Comparison of ENCODE assay signal across 14 cellular contexts in genomic region chr9:69078069-69078468, GRCh38.
"Had no signal": no experiment of that assay in that cellular context is flagged by ENCODE, and none has a peak within 500 bp of the region (broad histone marks: within the 10 kb centered on the region; RNA-seq: fewer than 3 reads in every experiment).

No MANE protein-coding gene starts in this region.

- H3K4me1 Mint-ChIP-seq: memory B cell; stimulated activated effector memory CD8-positive, alpha-beta T cell treated with anti-CD3 and anti-CD28 coated beads, Interleukin-12 subunit alpha, Interleukin-12 subunit beta, amount 100 ng/mL, for 72 hours had no signal

- DNase-seq: activated CD4-positive, alpha-beta memory T cell treated with anti-CD3 and anti-CD28 coated beads for 36 hours; activated CD8-positive, alpha-beta memory T cell treated with anti-CD3 and anti-CD28 coated beads, Interleukin-2, amount 50 U/mL, for 48 hours; cerebellar nuclear complex; left colon; pancreas; small intestine; SW 1271; upper lobe of left lung had no signal

- H3K36me3 ChIP-seq: adrenal gland, pancreas, SJSA1, upper lobe of left lung had no signal

- H3K4me3 Mint-ChIP-seq: activated CD4-positive, alpha-beta memory T cell treated with anti-CD3 and anti-CD28 coated beads for 36 hours; memory B cell; stimulated activated effector memory CD8-positive, alpha-beta T cell treated with anti-CD3 and anti-CD28 coated beads, Interleukin-12 subunit alpha, Interleukin-12 subunit beta, amount 100 ng/mL, for 72 hours; T-helper 2 cell treated with Interferon-gamma antibody and Interleukin-4, amounts not matched to agents 5 μg/mL and 100 μg/mL, for 36 hours had no signal

- H3K9me3 ChIP-seq: adrenal gland, body of pancreas, pancreas, SJSA1, upper lobe of left lung had no signal

- H3K27ac Mint-ChIP-seq: activated CD4-positive, alpha-beta memory T cell treated with anti-CD3 and anti-CD28 coated beads for 36 hours; memory B cell; stimulated activated effector memory CD8-positive, alpha-beta T cell treated with anti-CD3 and anti-CD28 coated beads, Interleukin-12 subunit alpha, Interleukin-12 subunit beta, amount 100 ng/mL, for 72 hours; T-helper 2 cell treated with Interferon-gamma antibody and Interleukin-4, amounts not matched to agents 5 μg/mL and 100 μg/mL, for 36 hours had no signal

- H3K27me3 ChIP-seq: adrenal gland, body of pancreas, pancreas, SJSA1, upper lobe of left lung had no signal

- H3K4me1 ChIP-seq: adrenal gland, pancreas, SJSA1, upper lobe of left lung had no signal

- H3K9me3 Mint-ChIP-seq: stimulated activated effector memory CD8-positive, alpha-beta T cell treated with anti-CD3 and anti-CD28 coated beads, Interleukin-12 subunit alpha, Interleukin-12 subunit beta, amount 100 ng/mL, for 72 hours; T-helper 2 cell treated with Interferon-gamma antibody and Interleukin-4, amounts not matched to agents 5 μg/mL and 100 μg/mL, for 36 hours had no signal

- H3K27ac ChIP-seq: body of pancreas, pancreas, SJSA1, upper lobe of left lung had no signal

- H3K4me3 ChIP-seq: adrenal gland, body of pancreas, pancreas, SJSA1, upper lobe of left lung had no signal

- H3K27me3 Mint-ChIP-seq: activated CD4-positive, alpha-beta memory T cell treated with anti-CD3 and anti-CD28 coated beads for 36 hours; memory B cell had no signal

- ATAC-seq: left colon; stimulated activated effector memory CD8-positive, alpha-beta T cell treated with anti-CD3 and anti-CD28 coated beads, Interleukin-12 subunit alpha, Interleukin-12 subunit beta, amount 100 ng/mL, for 72 hours had no signal

- FAIRE-seq: pancreas, small intestine had no signal
